In genomic region chr2:169584005-169584877, GRCh38 we compare ENCODE assay signal across 8 cellular contexts. TPM values are rescaled to one million over a fixed set of nuclear protein-coding genes. Genes with fewer than 3 reads are reported as not detected.
A peak's percentile ranks its signal among the peaks of the same experiment; 100 is the strongest.
DNase-seq lines count a peak whose midpoint lies in the region; ATAC-seq and TF ChIP-seq lines count a peak whose summit lies in the region.

Gene PPIG, plus strand, starts transcription at chr2:169584351. Its CDS starts 19,691 bp downstream, at chr2:169604042.

- H3K27ac ChIP-seq in PC-9: peak within 1 kb of the TSS; percentile 81
- H3K27ac ChIP-seq in muscle layer of colon (ENCODE audit: low read depth, low read length): peak within 1 kb of the TSS; percentile 94

- CTCF ChIA-PET in PC-9 (lab: Charles Lee): no interaction called here

- peak within 1 kb of the TSS; percentile 80 for H3K4me2 ChIP-seq in PC-9

- peak; percentile 84 for ATAC-seq in GM21526 (IDR thresholded peaks at IDR 0.05; ENCODE audit: low FRiP score, unreplicated experiment)
- peak; percentile 96 for ATAC-seq in esophagus mucosa

- peaks cover 34% of the 10 kb centered on the region for H3K4me1 Mint-ChIP-seq in activated T-cell treated with anti-CD3 and anti-CD28 coated beads, Interleukin-2, amount 50 U/mL, for 24 hours (ENCODE audit: low read depth)

- intact Hi-C loops in PC-9 (cut with micrococcal nuclease; ENCODE audit: unreplicated experiment): no loop called here

- H3K79me2 ChIP-seq in PC-9 (ENCODE audit: low read depth): peaks cover 50% of the 10 kb centered on the region

- H3K9me3 ChIP-seq in PC-9 (ENCODE audit: insufficient read depth, low read depth) (no peaks in the 10 kb centered on the region), muscle layer of colon (ENCODE audit: low read length) (no peaks in the 10 kb centered on the region)

- H3K4me3 ChIP-seq in PC-9: peak within 1 kb of the TSS; percentile 94
- H3K4me3 ChIP-seq in muscle layer of colon (ENCODE audit: low read depth in 1 of 2, low read length in 2 of 2): peak within 1 kb of the TSS; percentile 87 to 99

- TSS peak; percentile 91 for BruUV-seq in PC-9 (replicated peaks; lab: Mats Ljungman, UMichigan)

- peak within 1 kb of the TSS; percentile 100 for H3K4me3 Mint-ChIP-seq in activated T-cell treated with anti-CD3 and anti-CD28 coated beads, Interleukin-2, amount 50 U/mL, for 24 hours

- H3K27ac Mint-ChIP-seq in activated T-cell treated with anti-CD3 and anti-CD28 coated beads, Interleukin-2, amount 50 U/mL, for 24 hours: peak within 1 kb of the TSS; percentile 100

- peaks cover 10% of the 10 kb centered on the region for H3K4me1 ChIP-seq in PC-9 (replicated peaks; ENCODE audit: insufficient read depth)
- H3K4me1 ChIP-seq in muscle layer of colon (ENCODE audit: insufficient read depth, low read length): peaks cover 11% of the 10 kb centered on the region

- DNase-seq in DMS 273 (lab: John Stamatoyannopoulos, UW; ENCODE audit: unreplicated experiment) (peak; percentile 97), HuH-7.5 (ENCODE audit: low spot score) (peak; percentile 84), PC-9 (peak; percentile 62 to 75)
- peak; percentile 88 for DNase-seq in activated T-cell treated with anti-CD3 and anti-CD28 coated beads, Interleukin-2, amount 50 U/mL, for 24 hours
- peak; percentile 77 for DNase-seq in stimulated activated CD8-positive, alpha-beta memory T cell treated with anti-CD3 and anti-CD28 coated beads, Interleukin-7, amount 100 ng/mL, for 24 hours (ENCODE audit: low read depth)

- H3F3A ChIP-seq in PC-9 (ENCODE audit: insufficient read depth, low read depth): peaks cover 3% of the 10 kb centered on the region; the same call in 1 of the 2 replicates

- POLR2A ChIA-PET in PC-9 (lab: Charles Lee; ENCODE audit: unreplicated experiment): interaction anchor here (0.6 kb wide), 1 partner anchor 529 kb away, joined by 12 read pairs; no protein-coding TSS in a partner anchor

- H3K36me3 Mint-ChIP-seq in activated T-cell treated with anti-CD3 and anti-CD28 coated beads, Interleukin-2, amount 50 U/mL, for 24 hours (ENCODE audit: low read depth): peaks cover 47% of the 10 kb centered on the region

- peaks cover 10% of the 10 kb centered on the region for H3K9me3 Mint-ChIP-seq in activated T-cell treated with anti-CD3 and anti-CD28 coated beads, Interleukin-2, amount 50 U/mL, for 24 hours

- no peaks in the 10 kb centered on the region for H3K9me2 ChIP-seq in PC-9 (ENCODE audit: insufficient read depth)

- H3K27me3 Mint-ChIP-seq in activated T-cell treated with anti-CD3 and anti-CD28 coated beads, Interleukin-2, amount 50 U/mL, for 24 hours: no peaks in the 10 kb centered on the region

- H4K20me1 ChIP-seq in PC-9 (ENCODE audit: insufficient read depth): no peaks in the 10 kb centered on the region; the same call in none of the 2 replicates

- peak within 1 kb of the TSS; percentile 88 for H2AFZ ChIP-seq in PC-9

- TF ChIP-seq CTCF in PC-9 (conservative IDR thresholded peaks at IDR 0.05): no peak

- H3K27me3 ChIP-seq in PC-9 (ENCODE audit: insufficient read depth, low read depth): no peaks in the 10 kb centered on the region
- no peaks in the 10 kb centered on the region for H3K27me3 ChIP-seq in muscle layer of colon (ENCODE audit: control insufficient read depth in 1 of 2, insufficient read depth in 2 of 2, low read length in 2 of 2)

- H3K9ac ChIP-seq in muscle layer of colon (ENCODE audit: low read length): peak within 1 kb of the TSS; percentile 100

- H3K36me3 ChIP-seq in PC-9 (ENCODE audit: low read depth) (no peaks in the 10 kb centered on the region), muscle layer of colon (ENCODE audit: insufficient read depth, low read length) (no peaks in the 10 kb centered on the region)

RNA-seq across cellular contexts. Expression of gene PPIG, which starts in this region (rescaled TPM):
- total RNA-seq in PC-9 (2021): 28.4 and 34.0 TPM in 2 replicates
- total RNA-seq in esophagus mucosa: 28.0 TPM

Comparison
In these comparisons a context has a peak if more than half of its experiments do, and no peak if none do; other contexts are left out.
1. Peak in every context shown above with its lines: DNase-seq, ATAC-seq, H3K4me3 ChIP-seq and H3K27ac ChIP-seq.